Comparison of ENCODE assay signal across 17 cellular contexts in the genomic region with DNA sequence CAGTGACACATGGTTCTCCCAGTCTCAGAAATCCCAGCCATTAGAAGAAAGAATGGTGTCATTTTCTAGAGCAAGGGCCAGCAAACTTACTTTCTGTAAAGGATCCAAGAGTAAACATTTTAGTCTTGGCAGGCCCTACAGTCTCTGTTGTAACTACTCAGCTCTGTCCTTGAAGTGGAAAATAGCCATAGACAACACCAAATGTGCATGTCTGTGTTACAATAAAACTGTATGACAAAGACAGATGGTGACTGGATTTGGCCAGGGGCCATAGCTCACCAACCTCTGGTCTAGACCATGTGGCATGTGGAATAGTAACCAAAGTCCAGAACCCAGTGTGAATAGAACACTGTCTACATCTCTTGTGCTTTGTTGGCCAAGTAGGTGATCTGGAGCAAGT.
A peak's percentile ranks its signal among the peaks of the same experiment; 100 is the strongest.
DNase-seq lines count a peak whose midpoint lies in the region; ATAC-seq, FAIRE-seq and TF ChIP-seq lines count a peak whose summit lies in the region.
"Had no signal": no experiment of that assay in that cellular context is flagged by ENCODE, and none has a peak within 500 bp of the region (broad histone marks: within the 10 kb centered on the region; RNA-seq: fewer than 3 reads in every experiment).

No MANE protein-coding gene starts in this region.

- H4K20me1 ChIP-seq in HepG2 (ENCODE audit: insufficient read depth, low read length): no peaks in the 10 kb centered on the region
- H4K20me1 ChIP-seq: BLaER1 had no signal

- no peak for TF ChIP-seq RAD21 in HepG2 (CRISPR knock-in tag; IDR thresholded peaks at IDR 0.05)

- no peak overlapping the region for H3K27ac Mint-ChIP-seq in T-helper 2 cell treated with Interferon-gamma antibody and Interleukin-4, amounts not matched to agents 5 μg/mL and 100 μg/mL, for 36 hours
- H3K27ac Mint-ChIP-seq: CD4-positive, CD25-positive, alpha-beta regulatory T cell; IgD-negative memory B cell had no signal

- in situ Hi-C loops in HepG2 (cut with HindIII; ENCODE audit: extremely low pct_ligation_motif_present, low pct_unique_long_range_greater_than_20kb): no loop called here

- no peaks in the 10 kb centered on the region for H3K36me3 Mint-ChIP-seq in T-helper 2 cell treated with Interferon-gamma antibody and Interleukin-4, amounts not matched to agents 5 μg/mL and 100 μg/mL, for 36 hours (ENCODE audit: low read depth)
- H3K36me3 Mint-ChIP-seq: CD4-positive, CD25-positive, alpha-beta regulatory T cell; IgD-negative memory B cell had no signal

- BruUV-seq in HepG2 (replicated peaks; lab: Mats Ljungman, UMichigan): no TSS peak

- CTCF ChIA-PET in HepG2 (lab: Yijun Ruan, JAX; ENCODE audit: low intra/inter-chr PET ratio, low total read pairs): no interaction called here

- POLR2A ChIA-PET in HepG2 (lab: Yijun Ruan, JAX): no interaction called here

- H3K4me1 ChIP-seq in body of pancreas: peaks cover 8% of the 10 kb centered on the region
- no peaks in the 10 kb centered on the region for H3K4me1 ChIP-seq in prostate gland (replicated peaks)
- no peaks in the 10 kb centered on the region for H3K4me1 ChIP-seq in HepG2 (ENCODE audit: insufficient read depth, low read length)
- H3K4me1 ChIP-seq: BLaER1, HAP-1 had no signal

- TF ChIP-seq CTCF in body of pancreas (IDR thresholded peaks at IDR 0.05) (no peak), prostate gland (IDR thresholded peaks at IDR 0.05) (no peak), HepG2 (CRISPR knock-in tag; IDR thresholded peaks at IDR 0.05) (no peak)

- TF ChIP-seq POLR2A in body of pancreas (IDR thresholded peaks at IDR 0.05): no peak
- no peak for TF ChIP-seq POLR2A in prostate gland (IDR thresholded peaks at IDR 0.05)
- no peak for TF ChIP-seq POLR2A in HepG2 (IDR thresholded peaks at IDR 0.05; ENCODE audit: insufficient read depth in 1 of 2, low read depth in 2 of 2, low read length in 2 of 2)

- DNase-seq in Right ventricle myocardium superior (no peak), Right ventricle myocardium inferior (ENCODE audit: missing footprints) (no peak), body of pancreas (peak; percentile 37 to 61 (median 52)), prostate gland (ENCODE audit: low spot score) (peak; percentile 5), ureter (ENCODE audit: low spot score) (no peak), HepG2 (ENCODE audit: low spot score) (no peak), NCI-H2081 treated with DMSO at 0.1 percent for 48 hours (lab: John Stamatoyannopoulos, UW) (no peak)
- no peak for DNase-seq in T-helper 2 cell treated with Interferon-gamma antibody and Interleukin-4, amounts not matched to agents 5 μg/mL and 100 μg/mL, for 36 hours (ENCODE audit: low spot score)
- DNase-seq: CD4-positive, CD25-positive, alpha-beta regulatory T cell; DMS 273 treated with DMSO at 0.1 percent for 48 hours had no signal

- H3K9me3 ChIP-seq in body of pancreas (no peaks in the 10 kb centered on the region), prostate gland (no peaks in the 10 kb centered on the region), HepG2 (ENCODE audit: low read length) (peaks cover 4% of the 10 kb centered on the region; the same call in 1 of the 2 replicates)
- H3K9me3 ChIP-seq: BLaER1, HAP-1 had no signal

- H3K27me3 ChIP-seq in body of pancreas: no peaks in the 10 kb centered on the region
- no peaks in the 10 kb centered on the region for H3K27me3 ChIP-seq in prostate gland (replicated peaks; ENCODE audit: insufficient read depth)
- no peaks in the 10 kb centered on the region for H3K27me3 ChIP-seq in HepG2 (ENCODE audit: control insufficient read depth in 1 of 2, insufficient read depth in 2 of 2, low read length in 2 of 2)
- H3K27me3 ChIP-seq: BLaER1 had no signal

- no peak overlapping the region for H3K4me2 ChIP-seq in HepG2 (ENCODE audit: low read depth, low read length)
- H3K4me2 ChIP-seq: BLaER1 had no signal

- H3K9ac ChIP-seq in HepG2 (ENCODE audit: insufficient read depth, low read depth, low read length): no peak overlapping the region
- H3K9ac ChIP-seq: BLaER1 had no signal

- TF ChIP-seq EP300 in HepG2 (IDR thresholded peaks at IDR 0.05; ENCODE audit: low read depth in 2 of 2, low read length in 2 of 2): no peak
- TF ChIP-seq EP300 in HepG2 (CRISPR knock-in tag; IDR thresholded peaks at IDR 0.05; ENCODE audit: borderline replicate concordance): no peak

- ATAC-seq in Right ventricle myocardium superior (ENCODE audit: poor library complexity) (peak; percentile 18), Right ventricle myocardium inferior (no peak), body of pancreas (peak; percentile 60), HepG2 (no peak)

- no peaks in the 10 kb centered on the region for H3K4me1 Mint-ChIP-seq in T-helper 2 cell treated with Interferon-gamma antibody and Interleukin-4, amounts not matched to agents 5 μg/mL and 100 μg/mL, for 36 hours (ENCODE audit: low read depth)
- H3K4me1 Mint-ChIP-seq: CD4-positive, CD25-positive, alpha-beta regulatory T cell; IgD-negative memory B cell had no signal

- H2AFZ ChIP-seq in HepG2 (ENCODE audit: low read length): no peak overlapping the region

- H3K4me3 Mint-ChIP-seq in T-helper 2 cell treated with Interferon-gamma antibody and Interleukin-4, amounts not matched to agents 5 μg/mL and 100 μg/mL, for 36 hours: no peak overlapping the region
- H3K4me3 Mint-ChIP-seq: CD4-positive, CD25-positive, alpha-beta regulatory T cell; IgD-negative memory B cell had no signal

- intact Hi-C loops in Right ventricle myocardium superior (cut with DNase I) (no loop called here), Right ventricle myocardium inferior (cut with DNase I) (no loop called here), body of pancreas (cut with DNase I) (no loop called here), prostate gland (cut with DNase I) (no loop called here), HepG2 (cut with micrococcal nuclease; ENCODE audit: unreplicated experiment) (no loop called here)

- H3K4me3 ChIP-seq in body of pancreas: no peak overlapping the region
- H3K4me3 ChIP-seq in prostate gland: no peak overlapping the region
- no peak overlapping the region for H3K4me3 ChIP-seq in HepG2 (replicated peaks in 1 of 3; ENCODE audit: insufficient read depth in 1 of 3, low read depth in 2 of 3, low read length in 3 of 3)
- H3K4me3 ChIP-seq: BLaER1, HAP-1 had no signal

- no peaks in the 10 kb centered on the region for H3K9me3 Mint-ChIP-seq in T-helper 2 cell treated with Interferon-gamma antibody and Interleukin-4, amounts not matched to agents 5 μg/mL and 100 μg/mL, for 36 hours

- H3K27ac ChIP-seq in body of pancreas: no peak overlapping the region
- no peak overlapping the region for H3K27ac ChIP-seq in prostate gland
- H3K27ac ChIP-seq in HepG2 (ENCODE audit: extremely low read length, insufficient read depth, low read length): no peak overlapping the region
- H3K27ac ChIP-seq: 22Rv1, BLaER1 had no signal

- H3K27me3 Mint-ChIP-seq in T-helper 2 cell treated with Interferon-gamma antibody and Interleukin-4, amounts not matched to agents 5 μg/mL and 100 μg/mL, for 36 hours (ENCODE audit: low read depth): peaks cover 4% of the 10 kb centered on the region

- FAIRE-seq in HepG2 (lab: Jason Lieb, UNC): no peak
- FAIRE-seq: G401.6, GM12891, H1 had no signal

- no peaks in the 10 kb centered on the region for H3K79me2 ChIP-seq in HepG2 (ENCODE audit: insufficient read depth, low read length)

- H3K36me3 ChIP-seq in body of pancreas (replicated peaks in 1 of 2; ENCODE audit: insufficient read depth in 1 of 2, low read depth in 2 of 2) (no peaks in the 10 kb centered on the region), prostate gland (no peaks in the 10 kb centered on the region), HepG2 (replicated peaks in 1 of 2; ENCODE audit: control insufficient read depth in 1 of 2, insufficient read depth in 2 of 2, low read length in 2 of 2) (no peaks in the 10 kb centered on the region)
- H3K36me3 ChIP-seq: BLaER1, HAP-1 had no signal

TF ChIP-seq in HepG2, 621 proteins besides CTCF, POLR2A, EP300 and RAD21 (continues in another document):
- no peak for TF ChIP-seq LCORL (IDR thresholded peaks at IDR 0.05)
- TF ChIP-seq LCORL (CRISPR knock-in tag; IDR thresholded peaks at IDR 0.05): no peak
- TF ChIP-seq PITX1 (CRISPR knock-in tag; IDR thresholded peaks at IDR 0.05): no peak
- TF ChIP-seq TSC22D2 (CRISPR knock-in tag; IDR thresholded peaks at IDR 0.05; ENCODE audit: borderline replicate concordance): no peak
- no peak for TF ChIP-seq NCOA2 (CRISPR knock-in tag; IDR thresholded peaks at IDR 0.05)
- no peak for TF ChIP-seq ISL2 (CRISPR knock-in tag; IDR thresholded peaks at IDR 0.05)
- TF ChIP-seq, protein P1, sequence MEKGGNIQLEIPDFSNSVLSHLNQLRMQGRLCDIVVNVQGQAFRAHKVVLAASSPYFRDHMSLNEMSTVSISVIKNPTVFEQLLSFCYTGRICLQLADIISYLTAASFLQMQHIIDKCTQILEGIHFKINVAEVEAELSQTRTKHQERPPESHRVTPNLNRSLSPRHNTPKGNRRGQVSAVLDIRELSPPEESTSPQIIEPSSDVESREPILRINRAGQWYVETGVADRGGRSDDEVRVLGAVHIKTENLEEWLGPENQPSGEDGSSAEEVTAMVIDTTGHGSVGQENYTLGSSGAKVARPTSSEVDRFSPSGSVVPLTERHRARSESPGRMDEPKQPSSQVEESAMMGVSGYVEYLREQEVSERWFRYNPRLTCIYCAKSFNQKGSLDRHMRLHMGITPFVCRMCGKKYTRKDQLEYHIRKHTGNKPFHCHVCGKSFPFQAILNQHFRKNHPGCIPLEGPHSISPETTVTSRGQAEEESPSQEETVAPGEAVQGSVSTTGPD (CRISPR knock-in tag; IDR thresholded peaks at IDR 0.05): no peak
- TF ChIP-seq ZNF510 (CRISPR knock-in tag; IDR thresholded peaks at IDR 0.05; ENCODE audit: low read depth): no peak
- TF ChIP-seq ZFP41 (CRISPR knock-in tag; IDR thresholded peaks at IDR 0.05; ENCODE audit: borderline replicate concordance): no peak
- TF ChIP-seq TAF1 (CRISPR knock-in tag; IDR thresholded peaks at IDR 0.05): no peak
- TF ChIP-seq, protein P2, sequence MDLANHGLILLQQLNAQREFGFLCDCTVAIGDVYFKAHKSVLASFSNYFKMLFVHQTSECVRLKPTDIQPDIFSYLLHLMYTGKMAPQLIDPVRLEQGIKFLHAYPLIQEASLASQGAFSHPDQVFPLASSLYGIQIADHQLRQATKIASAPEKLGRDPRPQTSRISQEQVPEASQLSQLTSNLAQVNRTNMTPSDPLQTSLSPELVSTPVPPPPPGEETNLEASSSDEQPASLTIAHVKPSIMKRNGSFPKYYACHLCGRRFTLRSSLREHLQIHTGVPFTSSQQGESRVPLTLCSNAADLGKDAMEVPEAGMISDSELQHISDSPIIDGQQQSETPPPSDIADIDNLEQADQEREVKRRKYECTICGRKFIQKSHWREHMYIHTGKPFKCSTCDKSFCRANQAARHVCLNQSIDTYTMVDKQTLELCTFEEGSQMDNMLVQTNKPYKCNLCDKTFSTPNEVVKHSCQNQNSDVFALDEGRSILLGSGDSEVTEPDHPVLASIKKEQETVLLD (CRISPR knock-in tag; IDR thresholded peaks at IDR 0.05; ENCODE audit: low read depth): no peak
- no peak for TF ChIP-seq DDIT3 (CRISPR knock-in tag; IDR thresholded peaks at IDR 0.05)
- TF ChIP-seq ZFX (CRISPR knock-in tag; IDR thresholded peaks at IDR 0.05; ENCODE audit: low read depth): no peak

Comparison
In these comparisons a context has a peak if more than half of its experiments do, and no peak if none do; other contexts are left out.
1. ATAC-seq: peak in Right ventricle myocardium superior (single experiment) and body of pancreas (single experiment); none in Right ventricle myocardium inferior (single experiment) and HepG2 (single experiment).
2. DNase-seq: peak in body of pancreas (4 of 4) and prostate gland (single experiment); none in Right ventricle myocardium superior (single experiment), Right ventricle myocardium inferior (single experiment), ureter (single experiment), T-helper 2 cell treated with Interferon-gamma antibody and Interleukin-4, amounts not matched to agents 5 μg/mL and 100 μg/mL, for 36 hours (single experiment), HepG2 (single experiment) and NCI-H2081 treated with DMSO at 0.1 percent for 48 hours (single experiment).